ENCODE assay signal across 22 cellular contexts in genomic region chr17:36504156-36504545, GRCh38.
"Had no signal": no experiment of that assay in that cellular context is flagged by ENCODE, and none has a peak within 500 bp of the region (broad histone marks: within the 10 kb centered on the region; RNA-seq: fewer than 3 reads in every experiment).

No MANE protein-coding gene starts in this region.

- H3K9me3 ChIP-seq: heart left ventricle, ovary, right atrium auricular region, sigmoid colon, tibial artery, upper lobe of left lung, uterus had no signal

- H3K27ac ChIP-seq: coronary artery, dorsolateral prefrontal cortex, foreskin keratinocyte, heart left ventricle, ovary, right atrium auricular region, sigmoid colon, skin epidermis, tibial artery, upper lobe of left lung, uterus had no signal

- H3K9me3 Mint-ChIP-seq: mesothelial cell of epicardium, natural killer cell, neural crest cell had no signal

- ATAC-seq: foreskin keratinocyte, natural killer cell had no signal

- DNase-seq: effector CD8-positive, alpha-beta T cell; erythroblast; foreskin keratinocyte; hypothalamus; kidney glomerular epithelial cell; natural killer cell; nucleus accumbens; ovary; sigmoid colon; stimulated activated CD4-positive, alpha-beta T cell treated with anti-CD3 and anti-CD28 coated beads, Interleukin-2, amount 100 ng/mL, for 24 hours; stimulated activated CD4-positive, alpha-beta T cell treated with anti-CD3 and anti-CD28 coated beads, Interleukin-4, amount 100 ng/mL, for 4 hours; stimulated activated naive CD4-positive, alpha-beta T cell treated with Interleukin-2 at 50 U/mL for 16 hours; upper lobe of left lung; uterus had no signal

- H3K4me1 ChIP-seq: foreskin keratinocyte, right atrium auricular region, sigmoid colon, tibial artery, upper lobe of left lung, uterus had no signal

- H3K4me3 Mint-ChIP-seq: mesothelial cell of epicardium, natural killer cell, neural crest cell had no signal

- H3K4me3 ChIP-seq: coronary artery, dorsolateral prefrontal cortex, heart left ventricle, ovary, right atrium auricular region, sigmoid colon, skin epidermis, tibial artery, upper lobe of left lung, uterus had no signal

- H3K36me3 Mint-ChIP-seq: natural killer cell had no signal

- H3K36me3 ChIP-seq: ovary, uterus had no signal

- H3K27ac Mint-ChIP-seq: mesothelial cell of epicardium, natural killer cell had no signal

- H3K27me3 ChIP-seq: dorsolateral prefrontal cortex, foreskin keratinocyte, heart left ventricle, ovary, right atrium auricular region, sigmoid colon, tibial artery, upper lobe of left lung, uterus had no signal

- H3K4me1 Mint-ChIP-seq: mesothelial cell of epicardium had no signal
